In genomic region chr9:127802576-127803443, GRCh38 we compare ENCODE assay signal across 8 cellular contexts. TPM values are rescaled to one million over a fixed set of nuclear protein-coding genes. Genes with fewer than 3 reads are reported as not detected.
DNase-seq lines count a peak whose midpoint lies in the region; ATAC-seq, FAIRE-seq and TF ChIP-seq lines count a peak whose summit lies in the region.

FPGS (plus strand) TSS chr9:127802882; CDS start chr9:127802925, 43 bp downstream.

- POLR2A ChIA-PET in BJ (lab: Charles Lee) = interaction anchor here (0.5 kb wide), 1 partner anchor 64 kb away, joined by 3 read pairs; no protein-coding TSS in a partner anchor
- POLR2A ChIA-PET in HepG2 (lab: Yijun Ruan, JAX) = interaction anchor here (0.6 to 1.2 kb wide), 13 partner anchors 10 to 153 kb away, joined by 3 to 5 read pairs (median 4); partner anchors contain the start of genes CDK9 and ST6GALNAC4

- intact Hi-C loops in dendritic cell treated with granulocyte-macrophage colony-stimulating factor and Interleukin-4, amounts not matched to agents 40 ng/mL and 50 ng/mL, for 4 days (cut with micrococcal nuclease) = loop anchor here (2.0 kb wide), 1 partner anchor 16 kb away; the partner anchor contains the start of gene CDK9
- intact Hi-C loops in HepG2 (cut with micrococcal nuclease; ENCODE audit: unreplicated experiment) = loop anchor here (2.0 to 5.0 kb wide), 2 partner anchors 68 to 114 kb away; partner anchors contain the start of genes ST6GALNAC4 and TOR2A

- peaks cover 41% of the 10 kb centered on the region for H3K4me1 Mint-ChIP-seq in dendritic cell treated with granulocyte-macrophage colony-stimulating factor and Interleukin-4, amounts not matched to agents 40 ng/mL and 50 ng/mL, for 4 days (ENCODE audit: low read depth)

- 0% methylated on average over 18 of the region's 83 CpGs for WGBS in HepG2 (ENCODE audit: low lambda C conversion rate)

- CTCF ChIA-PET in BJ (lab: Yijun Ruan, JAX) (interaction anchor here (0.6 to 1.4 kb wide), 4 partner anchors 16 to 67 kb away, joined by 3 read pairs; partner anchors contain the start of gene ENG), HepG2 (lab: Yijun Ruan, JAX; ENCODE audit: low intra/inter-chr PET ratio, low total read pairs) (interaction anchor here (1.7 kb wide), 1 partner anchor 23 kb away, joined by 3 read pairs; no protein-coding TSS in a partner anchor)

- H3K9me3 ChIP-seq in HepG2 (ENCODE audit: low read length) = no peaks in the 10 kb centered on the region

- no peaks in the 10 kb centered on the region for H3K9me3 Mint-ChIP-seq in dendritic cell treated with granulocyte-macrophage colony-stimulating factor and Interleukin-4, amounts not matched to agents 40 ng/mL and 50 ng/mL, for 4 days

- H3K79me2 ChIP-seq in HepG2 (ENCODE audit: insufficient read depth, low read length) = peaks cover 15% of the 10 kb centered on the region

- peak within 1 kb of the TSS; percentile 86 for H3K27ac ChIP-seq in HepG2 (ENCODE audit: extremely low read length, insufficient read depth, low read length)

- peak; percentile 43; the same call in 1 of the 2 replicates for TF ChIP-seq RAD21 in HepG2 (CRISPR knock-in tag; IDR thresholded peaks at IDR 0.05)

- TF ChIP-seq CTCF in BJ (IDR thresholded peaks at IDR 0.05; ENCODE audit: insufficient read depth, low read depth, low read length) (no peak), HepG2 (CRISPR knock-in tag; IDR thresholded peaks at IDR 0.05) (no peak; the same call in 1 of the 2 replicates)

- H3K27ac Mint-ChIP-seq in dendritic cell treated with granulocyte-macrophage colony-stimulating factor and Interleukin-4, amounts not matched to agents 40 ng/mL and 50 ng/mL, for 4 days = peak within 1 kb of the TSS; percentile 93

- H3K27me3 ChIP-seq in BJ (ENCODE audit: control insufficient read depth, insufficient read depth, low read length) (no peaks in the 10 kb centered on the region), HepG2 (ENCODE audit: control insufficient read depth in 1 of 2, insufficient read depth in 2 of 2, low read length in 2 of 2) (no peaks in the 10 kb centered on the region; a peak in 1 of 5 replicates)

- H3K27me3 Mint-ChIP-seq in dendritic cell treated with granulocyte-macrophage colony-stimulating factor and Interleukin-4, amounts not matched to agents 40 ng/mL and 50 ng/mL, for 4 days = peaks cover 1% of the 10 kb centered on the region

- no peaks in the 10 kb centered on the region; the same call in 1 of the 2 replicates for H4K20me1 ChIP-seq in HepG2 (ENCODE audit: insufficient read depth, low read length)

- ATAC-seq in HG03432 (IDR thresholded peaks at IDR 0.05; ENCODE audit: unreplicated experiment) (peak; percentile 74), HepG2 (peak; percentile 86)

- peak within 1 kb of the TSS; percentile 97 for H3K4me2 ChIP-seq in HepG2 (ENCODE audit: low read depth, low read length)

- TF ChIP-seq POLR2A in GM19193 (IDR thresholded peaks at IDR 0.05; ENCODE audit: extremely low read depth, insufficient read depth, insufficient read length) (peak; percentile 92), HepG2 (IDR thresholded peaks at IDR 0.05; ENCODE audit: insufficient read depth in 1 of 2, low read depth in 2 of 2, low read length in 2 of 2) (peak; percentile 67 to 72)

- BruUV-seq in HepG2 (replicated peaks; lab: Mats Ljungman, UMichigan) = no TSS peak

- H3K36me3 ChIP-seq in BJ (ENCODE audit: control insufficient read depth, insufficient read depth, low read length) = peaks cover 12% of the 10 kb centered on the region
- peaks cover 4 to 15% of the 10 kb centered on the region in 2 experiments; a peak in 4 of 5 replicates for H3K36me3 ChIP-seq in HepG2 (replicated peaks in 1 of 2; ENCODE audit: control insufficient read depth in 1 of 2, insufficient read depth in 2 of 2, low read length in 2 of 2)

- DNase-seq in BJ (ENCODE audit: low read depth) (peak; percentile 33), NCI-H69 (lab: John Stamatoyannopoulos, UW) (peak; percentile 95), HepG2 (ENCODE audit: low spot score) (peak; percentile 75)
- DNase-seq in activated CD4-positive, alpha-beta T cell treated with anti-CD3 and anti-CD28 coated beads, Interleukin-2, amount 50 U/mL, for 24 hours (ENCODE audit: low read depth in 1 of 2, low spot score in 1 of 2) = peak; percentile 63 to 78
- peak; percentile 85 for DNase-seq in stimulated activated CD4-positive, alpha-beta T cell treated with anti-CD3 and anti-CD28 coated beads, Interleukin-4, amount 100 ng/mL, for 1 hour

- peaks cover 45% of the 10 kb centered on the region for H3K4me1 ChIP-seq in HepG2 (ENCODE audit: insufficient read depth, low read length)

- FAIRE-seq in HepG2 (lab: Jason Lieb, UNC) = no peak

- H2AFZ ChIP-seq in HepG2 (ENCODE audit: low read length) = peak within 1 kb of the TSS; percentile 46

- TF ChIP-seq EP300 in HepG2 (IDR thresholded peaks at IDR 0.05; ENCODE audit: low read depth in 2 of 2, low read length in 2 of 2) = no peak
- no peak for TF ChIP-seq EP300 in HepG2 (CRISPR knock-in tag; IDR thresholded peaks at IDR 0.05; ENCODE audit: borderline replicate concordance)

- H3K9ac ChIP-seq in HepG2 (ENCODE audit: insufficient read depth, low read depth, low read length) = peak within 1 kb of the TSS; percentile 90

- in situ Hi-C loops in HepG2 (cut with HindIII; ENCODE audit: extremely low pct_ligation_motif_present, low pct_unique_long_range_greater_than_20kb) = no loop called here

- H3K4me3 Mint-ChIP-seq in dendritic cell treated with granulocyte-macrophage colony-stimulating factor and Interleukin-4, amounts not matched to agents 40 ng/mL and 50 ng/mL, for 4 days = peak within 1 kb of the TSS; percentile 83

- H3K36me3 Mint-ChIP-seq in dendritic cell treated with granulocyte-macrophage colony-stimulating factor and Interleukin-4, amounts not matched to agents 40 ng/mL and 50 ng/mL, for 4 days (ENCODE audit: low read depth) = peaks cover 43% of the 10 kb centered on the region

- H3K4me3 ChIP-seq in BJ (ENCODE audit: low read depth, low read length) (peak within 1 kb of the TSS; percentile 44), HepG2 (replicated peaks in 1 of 3; ENCODE audit: insufficient read depth in 1 of 3, low read depth in 2 of 3, low read length in 3 of 3) (peak within 1 kb of the TSS; percentile 78 to 93 (median 84))

TF ChIP-seq in HepG2, 621 proteins besides CTCF, POLR2A, EP300 and RAD21 (continues in another document):
- TF ChIP-seq ZSCAN20 (CRISPR knock-in tag; IDR thresholded peaks at IDR 0.05; ENCODE audit: borderline replicate concordance) (no peak), ZNF670 (CRISPR knock-in tag; IDR thresholded peaks at IDR 0.05; ENCODE audit: borderline replicate concordance) (no peak), HINFP (CRISPR knock-in tag; IDR thresholded peaks at IDR 0.05; ENCODE audit: low read depth) (peak; percentile 35; the same call in 1 of the 2 replicates), SMC3 (IDR thresholded peaks at IDR 0.05; ENCODE audit: low read length) (no peak), FOXP1 (IDR thresholded peaks at IDR 0.05) (no peak), FOXP1 (CRISPR knock-in tag; IDR thresholded peaks at IDR 0.05) (no peak), CBX1 (IDR thresholded peaks at IDR 0.05; ENCODE audit: low read depth) (no peak)

RNA-seq across cellular contexts. Expression of gene FPGS, which starts in this region (rescaled TPM):
- polyA plus RNA-seq in BJ (2011; rRNA removed) (27.9 and 61.9 TPM in 2 replicates), HepG2 (2011; rRNA removed) (36.8 and 41.3 TPM in 2 replicates)
- polyA minus RNA-seq in BJ (2011; rRNA and poly(A)+ RNA removed) = 31.2 and 39.6 TPM in 2 replicates
- 20.3 and 35.6 TPM in 2 replicates for total RNA-seq in HepG2 (2016; rRNA removed; fragmentation: Illumina TruSeq; extraction: Trizol)
- total RNA-seq in HepG2 (2016; cell fraction: cytosol; rRNA removed; fragmentation: Illumina TruSeq; extraction: Trizol; ENCODE audit: low read depth) = 7.4 and 10.3 TPM in 2 replicates
- total RNA-seq in HepG2 (2016; cell fraction: insoluble cytoplasmic fraction; rRNA removed; fragmentation: Illumina TruSeq; extraction: Trizol) = 18.5 and 37.2 TPM in 2 replicates
- 18.1 and 18.9 TPM in 2 replicates for total RNA-seq in HepG2 (2016; cell fraction: membrane; rRNA removed; fragmentation: Illumina TruSeq; extraction: Trizol)
- total RNA-seq in HepG2 (2016; cell fraction: nucleus; rRNA removed; fragmentation: Illumina TruSeq; extraction: Trizol) = 26.8 and 31.7 TPM in 2 replicates
- polyA plus RNA-seq in HepG2 (2011; cell fraction: cytosol; rRNA removed) = 20.2 and 34.2 TPM in 2 replicates
- 102 and 128 TPM in 2 replicates for polyA plus RNA-seq in HepG2 (2011; cell fraction: nucleus; rRNA removed)
- polyA plus RNA-seq in HepG2 (2012) = 16.9 and 23.2 TPM in 2 replicates
- polyA plus RNA-seq in HepG2 (2016; cell fraction: cytosol; fragmentation: Illumina TruSeq; extraction: Trizol; ENCODE audit: low read depth) = 8.3 and 9.4 TPM in 2 replicates
- polyA plus RNA-seq in HepG2 (2016; cell fraction: insoluble cytoplasmic fraction; fragmentation: Illumina TruSeq; extraction: Trizol; ENCODE audit: low read depth) = 21.4 and 32.6 TPM in 2 replicates
- 12.8 and 13.0 TPM in 2 replicates for polyA plus RNA-seq in HepG2 (2016; cell fraction: membrane; fragmentation: Illumina TruSeq; extraction: Trizol; ENCODE audit: low read depth)
- polyA plus RNA-seq in HepG2 (2016; cell fraction: nucleus; fragmentation: Illumina TruSeq; extraction: Trizol; ENCODE audit: insufficient read depth, low read depth) = 68.3 and 83.1 TPM in 2 replicates
- 71.8 and 195 TPM in 2 replicates for polyA minus RNA-seq in HepG2 (2011; rRNA and poly(A)+ RNA removed; ENCODE audit: low replicate concordance)
- polyA minus RNA-seq in HepG2 (2011; cell fraction: cytosol; rRNA and poly(A)+ RNA removed) = 13.5 and 19.9 TPM in 2 replicates
- polyA minus RNA-seq in HepG2 (2011; cell fraction: nucleus; rRNA and poly(A)+ RNA removed) = 25.4 and 26.6 TPM in 2 replicates

Comparison
In these comparisons a context has a peak if more than half of its experiments do, and no peak if none do; other contexts are left out.
1. Peak in every context shown above with its lines: DNase-seq, ATAC-seq, H3K4me3 ChIP-seq and H3K27ac ChIP-seq.
2. DNase-seq: peak in every context shown above with its lines; median percentile 95 in NCI-H69; 85 in stimulated activated CD4-positive, alpha-beta T cell treated with anti-CD3 and anti-CD28 coated beads, Interleukin-4, amount 100 ng/mL, for 1 hour; 75 in HepG2; 70 in activated CD4-positive, alpha-beta T cell treated with anti-CD3 and anti-CD28 coated beads, Interleukin-2, amount 50 U/mL, for 24 hours; 33 in BJ.